In the genomic region with DNA sequence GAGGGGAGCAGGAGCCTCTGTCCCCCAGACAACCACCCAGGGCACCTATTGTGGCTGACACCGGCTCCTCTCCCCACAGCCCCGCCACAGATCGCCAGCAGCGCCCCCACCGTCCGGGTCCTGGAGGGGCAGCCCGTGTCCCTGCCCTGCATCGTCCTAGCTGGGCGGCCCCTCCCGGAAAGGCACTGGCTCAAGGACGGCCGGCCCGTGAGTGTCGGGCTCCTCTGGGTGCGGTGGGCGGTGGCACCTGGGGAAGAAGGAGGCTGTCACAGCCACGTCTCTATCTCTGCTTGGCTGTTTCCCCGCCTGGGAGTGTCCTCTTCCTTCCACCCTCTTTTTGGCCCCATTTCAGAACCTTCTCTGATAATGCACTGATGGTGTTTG, we compare ENCODE assay signal across 15 cellular contexts. TPM values are rescaled to one million over a fixed set of nuclear protein-coding genes. Genes with fewer than 3 reads are reported as not detected.
DNase-seq lines count a peak whose midpoint lies in the region; ATAC-seq and TF ChIP-seq lines count a peak whose summit lies in the region.
"Had no signal": no experiment of that assay in that cellular context is flagged by ENCODE, and none has a peak within 500 bp of the region (broad histone marks: within the 10 kb centered on the region; RNA-seq: fewer than 3 reads in every experiment).

No MANE protein-coding gene starts in this region.

- ATAC-seq in GM19035 (IDR thresholded peaks at IDR 0.05; ENCODE audit: unreplicated experiment): no peak

- H3K4me3 ChIP-seq in esophagus squamous epithelium (peak overlapping the region in 1 of 4 donors; percentile 43), prostate gland (no peak overlapping the region)

- 0 to 17% methylated on average over 1 to 2 of the region's 18 CpGs for WGBS in esophagus squamous epithelium, 2 donors
- WGBS in prostate gland: 24% methylated on average over 18 of the region's 18 CpGs

- DNase-seq in GM10266 (ENCODE audit: extremely low spot score): no peak
- peak; percentile 19 for DNase-seq in SK-MEL-5 (ENCODE audit: low read depth, low spot score)
- no peak for DNase-seq in esophagus squamous epithelium (lab: John Stamatoyannopoulos, UW)
- peak; percentile 30 for DNase-seq in prostate gland (ENCODE audit: low spot score)
- no peak for DNase-seq in activated effector memory CD4-positive, alpha-beta T cell treated with anti-CD3 and anti-CD28 coated beads, Interleukin-2, amount 50 U/mL, for 16 hours
- DNase-seq in COR-L47 (lab: John Stamatoyannopoulos, UW): no peak
- DNase-seq in kidney tubule cell (ENCODE audit: low spot score): no peak
- DNase-seq: activated CD4-positive, alpha-beta T cell treated with anti-CD3 and anti-CD28 coated beads, Interleukin-2, amount 10 ng/mL, durations not matched to agents 24 days and 14 days; activated gamma-delta T cell; CD4-positive, CD25-positive, alpha-beta regulatory T cell; NCI-H510A; retina had no signal

- H3K9me3 ChIP-seq in esophagus squamous epithelium: no peaks in the 10 kb centered on the region
- H3K9me3 ChIP-seq in prostate gland: no peaks in the 10 kb centered on the region

- TF ChIP-seq CTCF in GM10266 (IDR thresholded peaks at IDR 0.05; ENCODE audit: control insufficient read depth, insufficient read depth, low read depth, missing control alignments) (peak; percentile 8), esophagus squamous epithelium (IDR thresholded peaks at IDR 0.05) (no peak), prostate gland (IDR thresholded peaks at IDR 0.05) (no peak)

- in situ Hi-C loops in SK-MEL-5 (cut with HindIII; ENCODE audit: low pct_unique_long_range_greater_than_20kb, low sequenced_read_pairs): no loop called here

- intact Hi-C loops in esophagus squamous epithelium (cut with DNase I) (no loop called here), prostate gland (cut with DNase I) (no loop called here)

- no peaks in the 10 kb centered on the region for H3K36me3 ChIP-seq in esophagus squamous epithelium
- no peaks in the 10 kb centered on the region for H3K36me3 ChIP-seq in prostate gland

- peak overlapping the region; percentile 11 to 86 (median 77) for H3K27ac ChIP-seq in esophagus squamous epithelium
- no peak overlapping the region for H3K27ac ChIP-seq in prostate gland

- H3K27me3 ChIP-seq in esophagus squamous epithelium (peaks cover 0 to 78% (median 0%) of the 10 kb centered on the region in 4 donors), prostate gland (replicated peaks; ENCODE audit: insufficient read depth) (no peaks in the 10 kb centered on the region)

- H3K4me1 ChIP-seq in esophagus squamous epithelium: peaks cover 0 to 51% (median 15%) of the 10 kb centered on the region in 3 donors
- no peaks in the 10 kb centered on the region for H3K4me1 ChIP-seq in prostate gland (replicated peaks)

- TF ChIP-seq POLR2A in esophagus squamous epithelium (IDR thresholded peaks at IDR 0.05): no peak
- TF ChIP-seq POLR2A in prostate gland (IDR thresholded peaks at IDR 0.05): no peak

RNA-seq across cellular contexts. Expression of a gene that starts 55.1 kb away (rescaled TPM):
- total RNA-seq in SK-MEL-5 (2014; rRNA removed; shearing (Covaris generic)): 0.03 TPM in 1 of 2 replicates, not detected in the other
- polyA plus RNA-seq in SK-MEL-5 (2015; cell fraction: cytosol; rRNA removed): 0.07 TPM in 1 of 2 replicates, not detected in the other
- not detected in 2 replicates for polyA plus RNA-seq in SK-MEL-5 (2015; cell fraction: nucleus; rRNA removed)
- total RNA-seq in esophagus squamous epithelium (1 to 10 TPM in 1 of 4 donors, under 1 TPM in 3; 0.53 to 4.8 (median 0.78) TPM), prostate gland (1 to 10 TPM; 2.9 to 5.5 TPM)
- total RNA-seq: activated CD4-positive, alpha-beta T cell treated with anti-CD3 and anti-CD28 coated beads, Interleukin-2, amount 10 ng/mL, durations not matched to agents 24 days and 14 days; CD4-positive, CD25-positive, alpha-beta regulatory T cell; M059J; mononuclear cell had no signal
- polyA plus RNA-seq: CD4-positive, CD25-positive, alpha-beta regulatory T cell had no signal

Comparison
In these comparisons a context has a peak if more than half of its experiments do, and no peak if none do; other contexts are left out.
1. DNase-seq: peak in SK-MEL-5 (single experiment) and prostate gland (single experiment); none in GM10266 (single experiment), esophagus squamous epithelium (single experiment), activated effector memory CD4-positive, alpha-beta T cell treated with anti-CD3 and anti-CD28 coated beads, Interleukin-2, amount 50 U/mL, for 16 hours (single experiment), COR-L47 (single experiment) and kidney tubule cell (single experiment).
2. H3K27ac ChIP-seq: peak in esophagus squamous epithelium (4 of 4); none in prostate gland (0 of 2).